In the genomic region with DNA sequence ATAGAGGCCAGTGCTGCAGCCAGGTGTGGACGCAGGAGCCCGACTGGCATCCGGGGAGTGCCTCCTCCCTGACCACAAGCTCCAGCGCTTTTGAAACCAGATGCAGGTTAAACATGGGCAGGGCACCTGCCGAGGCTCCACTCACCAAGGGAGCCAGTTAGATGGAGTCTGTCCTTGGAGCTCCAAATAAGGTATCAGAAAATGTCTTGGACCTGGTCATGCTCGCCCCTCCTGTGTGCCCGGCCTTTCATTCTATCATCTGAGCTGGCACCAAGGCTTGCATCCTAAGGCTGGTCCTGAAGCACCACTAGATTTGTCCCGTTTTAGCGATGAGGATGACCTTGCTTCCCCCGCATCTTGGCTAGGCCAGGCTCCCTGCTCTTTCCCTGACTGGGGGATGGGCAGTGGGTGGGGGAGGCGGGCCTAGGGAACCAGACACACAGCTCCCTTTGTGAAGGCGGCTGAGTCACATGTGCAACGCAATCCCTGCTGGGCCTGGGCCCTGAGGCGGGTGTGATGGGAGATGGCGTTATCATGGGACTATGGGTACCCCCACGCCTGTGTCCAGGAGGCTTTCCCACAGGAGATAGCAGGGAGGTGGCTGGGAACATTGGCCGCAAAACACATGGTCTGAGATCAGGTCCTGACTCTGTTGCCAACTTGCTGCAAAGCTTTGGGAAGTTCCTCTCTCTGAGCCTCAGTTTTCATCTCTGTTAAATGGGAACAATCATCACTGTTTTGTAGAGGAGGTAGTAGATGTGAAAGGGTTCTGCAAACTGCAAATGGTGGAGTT, we compare ENCODE assay signal across 12 cellular contexts. TPM values are rescaled to one million over a fixed set of nuclear protein-coding genes. Genes with fewer than 3 reads are reported as not detected.
DNase-seq lines count a peak whose midpoint lies in the region; ATAC-seq, FAIRE-seq and TF ChIP-seq lines count a peak whose summit lies in the region.
"Had no signal": no experiment of that assay in that cellular context is flagged by ENCODE, and none has a peak within 500 bp of the region (broad histone marks: within the 10 kb centered on the region; RNA-seq: fewer than 3 reads in every experiment).

No MANE protein-coding gene starts in this region.

- H3K4me1 ChIP-seq in HepG2 (ENCODE audit: insufficient read depth, low read length) (peaks cover 72% of the 10 kb centered on the region), right lobe of liver (no peaks in the 10 kb centered on the region), mammary epithelial cell (ENCODE audit: insufficient read depth, low read length) (peaks cover 88% of the 10 kb centered on the region), lower lobe of right lung (peaks cover 42% of the 10 kb centered on the region)

- H3K27me3 ChIP-seq in HepG2 (ENCODE audit: control insufficient read depth in 1 of 2, insufficient read depth in 2 of 2, low read length in 2 of 2) = no peaks in the 10 kb centered on the region
- no peaks in the 10 kb centered on the region for H3K27me3 ChIP-seq in right lobe of liver
- no peaks in the 10 kb centered on the region for H3K27me3 ChIP-seq in mammary epithelial cell (ENCODE audit: insufficient read depth, low read length)
- no peaks in the 10 kb centered on the region for H3K27me3 ChIP-seq in lower lobe of right lung (ENCODE audit: low read depth)

- no peaks in the 10 kb centered on the region for H3K9me3 ChIP-seq in HepG2 (ENCODE audit: low read length)
- no peaks in the 10 kb centered on the region for H3K9me3 ChIP-seq in right lobe of liver
- H3K9me3 ChIP-seq in mammary epithelial cell (replicated peaks; ENCODE audit: insufficient read depth, low read length) = no peaks in the 10 kb centered on the region
- H3K9me3 ChIP-seq in lower lobe of right lung = no peaks in the 10 kb centered on the region

- H3K4me2 ChIP-seq in HepG2 (ENCODE audit: low read depth, low read length) = peak overlapping the region; percentile 65
- peak overlapping the region; percentile 97 for H3K4me2 ChIP-seq in mammary epithelial cell (ENCODE audit: insufficient read depth, low read depth, low read length)

- H3K4me3 Mint-ChIP-seq in activated CD8-positive, alpha-beta T cell treated with anti-CD3 and anti-CD28 coated beads for 36 hours = no peak overlapping the region
- H3K4me3 Mint-ChIP-seq: central memory CD8-positive, alpha-beta T cell had no signal

- TF ChIP-seq EP300 in HepG2 (IDR thresholded peaks at IDR 0.05; ENCODE audit: low read depth in 2 of 2, low read length in 2 of 2) = peak; percentile 49 to 88; a peak in 2 of 4 replicates
- TF ChIP-seq EP300 in HepG2 (CRISPR knock-in tag; IDR thresholded peaks at IDR 0.05; ENCODE audit: borderline replicate concordance) = no peak

- intact Hi-C loops in HepG2 (cut with micrococcal nuclease; ENCODE audit: unreplicated experiment) (loop anchor here (1.0 kb wide), 2 partner anchors 16 to 32 kb away; no protein-coding TSS in a partner anchor), right lobe of liver (cut with DNase I) (no loop called here), mammary epithelial cell (cut with micrococcal nuclease) (loop anchor here (1.0 kb wide), 1 partner anchor 32 kb away; no protein-coding TSS in a partner anchor), lower lobe of right lung (cut with DNase I) (no loop called here)
- intact Hi-C loops in activated CD8-positive, alpha-beta T cell treated with anti-CD3 and anti-CD28 coated beads for 36 hours (cut with micrococcal nuclease) = no loop called here

- CTCF ChIA-PET in HepG2 (lab: Yijun Ruan, JAX; ENCODE audit: low intra/inter-chr PET ratio, low total read pairs) = interaction anchor here (2.8 kb wide), 1 partner anchor 26 kb away, joined by 15 read pairs; no protein-coding TSS in a partner anchor
- CTCF ChIA-PET in mammary epithelial cell (lab: Charles Lee; ENCODE audit: low non-redundant PET) = interaction anchor here (0.9 kb wide), 2 partner anchors 22 to 32 kb away, joined by 5 read pairs; no protein-coding TSS in a partner anchor
- CTCF ChIA-PET in activated CD8-positive, alpha-beta T cell treated with anti-CD3 and anti-CD28 coated beads for 36 hours (lab: Charles Lee) = interaction anchor here (1.0 to 2.4 kb wide), 4 partner anchors 12 to 47 kb away, joined by 3 to 8 read pairs (median 6); no protein-coding TSS in a partner anchor

- H3K4me3 ChIP-seq in HepG2 (replicated peaks in 1 of 3; ENCODE audit: insufficient read depth in 1 of 3, low read depth in 2 of 3, low read length in 3 of 3) = peak overlapping the region in 1 of 3 experiments; percentile 37; a peak in 2 of 6 replicates
- no peak overlapping the region for H3K4me3 ChIP-seq in right lobe of liver
- peak overlapping the region in 1 of 3 experiments; percentile 16 for H3K4me3 ChIP-seq in mammary epithelial cell (replicated peaks in 1 of 3; ENCODE audit: insufficient read depth in 1 of 3, low read depth in 2 of 3, low read length in 3 of 3)
- H3K4me3 ChIP-seq in lower lobe of right lung = no peak overlapping the region

- H3K27me3 Mint-ChIP-seq in activated CD8-positive, alpha-beta T cell treated with anti-CD3 and anti-CD28 coated beads for 36 hours = peaks cover 1% of the 10 kb centered on the region
- H3K27me3 Mint-ChIP-seq: central memory CD8-positive, alpha-beta T cell had no signal

- no peaks in the 10 kb centered on the region for H3K36me3 ChIP-seq in HepG2 (replicated peaks in 1 of 2; ENCODE audit: control insufficient read depth in 1 of 2, insufficient read depth in 2 of 2, low read length in 2 of 2)
- no peaks in the 10 kb centered on the region for H3K36me3 ChIP-seq in right lobe of liver
- H3K36me3 ChIP-seq in mammary epithelial cell (ENCODE audit: insufficient read depth, low read length) = no peaks in the 10 kb centered on the region
- no peaks in the 10 kb centered on the region for H3K36me3 ChIP-seq in lower lobe of right lung

- TF ChIP-seq RAD21 in HepG2 (CRISPR knock-in tag; IDR thresholded peaks at IDR 0.05) = no peak

- dilution Hi-C loops in mammary epithelial cell (cut with HindIII; ENCODE audit: low sequenced_read_pairs) = no loop called here

- H2AFZ ChIP-seq in HepG2 (ENCODE audit: low read length) = no peak overlapping the region
- no peak overlapping the region for H2AFZ ChIP-seq in mammary epithelial cell (ENCODE audit: low read depth, low read length)

- FAIRE-seq in HepG2 (lab: Jason Lieb, UNC) = peak; percentile 74
- FAIRE-seq: TTC549 had no signal

- H3K9ac ChIP-seq in HepG2 (ENCODE audit: insufficient read depth, low read depth, low read length) (no peak overlapping the region; the same call in 1 of the 2 replicates), mammary epithelial cell (ENCODE audit: insufficient read depth, low read length) (peak overlapping the region; percentile 32)

- peak; percentile 21 for ATAC-seq in HepG2
- no peak for ATAC-seq in right lobe of liver
- ATAC-seq in lower lobe of right lung = peak in 1 of 2 donors; percentile 39
- ATAC-seq in GM18517 (IDR thresholded peaks at IDR 0.05; ENCODE audit: unreplicated experiment) = no peak
- ATAC-seq in activated CD8-positive, alpha-beta T cell treated with anti-CD3 and anti-CD28 coated beads for 36 hours = no peak

- no peaks in the 10 kb centered on the region for H3K36me3 Mint-ChIP-seq in activated CD8-positive, alpha-beta T cell treated with anti-CD3 and anti-CD28 coated beads for 36 hours (ENCODE audit: low read depth)

- TF ChIP-seq POLR2A in HepG2 (IDR thresholded peaks at IDR 0.05; ENCODE audit: insufficient read depth in 1 of 2, low read depth in 2 of 2, low read length in 2 of 2) (no peak; a peak in 1 of 4 replicates), right lobe of liver (IDR thresholded peaks at IDR 0.05) (no peak)

- TF ChIP-seq CTCF in HepG2 (CRISPR knock-in tag; IDR thresholded peaks at IDR 0.05) (no peak), right lobe of liver (IDR thresholded peaks at IDR 0.05) (no peak), mammary epithelial cell (conservative IDR thresholded peaks at IDR 0.05 in 1 of 2, IDR thresholded peaks at IDR 0.05 in 1 of 2; ENCODE audit: extremely low read depth in 1 of 2, insufficient read depth in 1 of 2, low read depth in 1 of 2, low read length in 2 of 2) (no peak), lower lobe of right lung (IDR thresholded peaks at IDR 0.05) (no peak)
- TF ChIP-seq CTCF in activated CD8-positive, alpha-beta T cell treated with anti-CD3 and anti-CD28 coated beads for 36 hours (IDR thresholded peaks at IDR 0.05) = no peak

- H3K4me1 Mint-ChIP-seq in activated CD8-positive, alpha-beta T cell treated with anti-CD3 and anti-CD28 coated beads for 36 hours (ENCODE audit: low read depth) = peaks cover 8% of the 10 kb centered on the region

- no peaks in the 10 kb centered on the region for H4K20me1 ChIP-seq in HepG2 (ENCODE audit: insufficient read depth, low read length)
- no peaks in the 10 kb centered on the region for H4K20me1 ChIP-seq in mammary epithelial cell (ENCODE audit: insufficient read depth, low read length)

- BruUV-seq in HepG2 (replicated peaks; lab: Mats Ljungman, UMichigan) (no TSS peak), mammary epithelial cell (replicated peaks; lab: Mats Ljungman, UMichigan) (no TSS peak)

- H3K79me2 ChIP-seq in HepG2 (ENCODE audit: insufficient read depth, low read length) (no peaks in the 10 kb centered on the region), mammary epithelial cell (ENCODE audit: insufficient read depth, low read length) (peaks cover 67% of the 10 kb centered on the region)

- DNase-seq in HepG2 (ENCODE audit: low spot score) = peak; percentile 91
- DNase-seq in right lobe of liver = no peak
- DNase-seq in mammary epithelial cell = peak; percentile 95
- peak; percentile 65 for DNase-seq in lower lobe of right lung
- no peak for DNase-seq in activated effector memory CD4-positive, alpha-beta T cell treated with Interleukin-2 at 50 U/mL for 16 hours
- DNase-seq in NCI-H1694 treated with DMSO at 0.1 percent for 48 hours (lab: John Stamatoyannopoulos, UW) = no peak
- DNase-seq in activated CD8-positive, alpha-beta T cell treated with anti-CD3 and anti-CD28 coated beads for 36 hours = no peak
- DNase-seq: stimulated activated naive CD4-positive, alpha-beta T cell had no signal

- in situ Hi-C loops in HepG2 (cut with HindIII; ENCODE audit: extremely low pct_ligation_motif_present, low pct_unique_long_range_greater_than_20kb) (no loop called here), mammary epithelial cell (cut with MboI; ENCODE audit: low sequenced_read_pairs in 2 of 2) (no loop called here)

- no peak overlapping the region for H3K27ac ChIP-seq in HepG2 (ENCODE audit: extremely low read length, insufficient read depth, low read length)
- no peak overlapping the region for H3K27ac ChIP-seq in right lobe of liver
- peak overlapping the region; percentile 73 for H3K27ac ChIP-seq in mammary epithelial cell (ENCODE audit: insufficient read depth, low read depth, low read length)
- H3K27ac ChIP-seq in lower lobe of right lung = no peak overlapping the region

- no peaks in the 10 kb centered on the region for H3K9me3 Mint-ChIP-seq in activated CD8-positive, alpha-beta T cell treated with anti-CD3 and anti-CD28 coated beads for 36 hours
- H3K9me3 Mint-ChIP-seq: central memory CD8-positive, alpha-beta T cell had no signal

- H3K27ac Mint-ChIP-seq in activated CD8-positive, alpha-beta T cell treated with anti-CD3 and anti-CD28 coated beads for 36 hours = no peak overlapping the region

- 2% methylated on average over 17 of the region's 17 CpGs for WGBS in HepG2 (ENCODE audit: low lambda C conversion rate)
- WGBS in right lobe of liver (ENCODE audit: insufficient coverage, low coverage, low lambda C conversion rate, missing lambda C conversion rate) = 50% methylated on average over 2 of the region's 17 CpGs
- WGBS in mammary epithelial cell (ENCODE audit: low coverage, missing lambda C conversion rate) = 1% methylated on average over 11 of the region's 17 CpGs

- POLR2A ChIA-PET in HepG2 (lab: Yijun Ruan, JAX) = interaction anchor here (0.5 to 8.7 kb wide), 13 partner anchors 12 to 603 kb away, joined by 3 to 127 read pairs (median 5); a partner anchor contains a TSS
- POLR2A ChIA-PET in activated CD8-positive, alpha-beta T cell treated with anti-CD3 and anti-CD28 coated beads for 36 hours (lab: Charles Lee) = no interaction called here

RNA-seq across cellular contexts. Expression of a gene that starts 5.0 kb away (rescaled TPM):
- total RNA-seq in HepG2 (2016; rRNA removed; fragmentation: Illumina TruSeq; extraction: Trizol) (2.8 and 5.9 TPM in 2 replicates), right lobe of liver (1 to 10 TPM; 1.8 to 4.2 (median 3.4) TPM), mammary epithelial cell (100 to 1,000 TPM; 195 to 196 TPM), lower lobe of right lung (37.9 TPM)
- 1.1 and 2.0 TPM in 2 replicates for total RNA-seq in HepG2 (2016; cell fraction: cytosol; rRNA removed; fragmentation: Illumina TruSeq; extraction: Trizol; ENCODE audit: low read depth)
- total RNA-seq in HepG2 (2016; cell fraction: insoluble cytoplasmic fraction; rRNA removed; fragmentation: Illumina TruSeq; extraction: Trizol) = 2.8 and 5.0 TPM in 2 replicates
- 3.1 and 3.2 TPM in 2 replicates for total RNA-seq in HepG2 (2016; cell fraction: membrane; rRNA removed; fragmentation: Illumina TruSeq; extraction: Trizol)
- 7.2 and 8.0 TPM in 2 replicates for total RNA-seq in HepG2 (2016; cell fraction: nucleus; rRNA removed; fragmentation: Illumina TruSeq; extraction: Trizol)
- polyA plus RNA-seq in HepG2 (2011; rRNA removed) (2.7 and 3.3 TPM in 2 replicates), mammary epithelial cell (125 TPM)
- 1.8 and 2.1 TPM in 2 replicates for polyA plus RNA-seq in HepG2 (2011; cell fraction: cytosol; rRNA removed)
- 5.0 and 7.4 TPM in 2 replicates for polyA plus RNA-seq in HepG2 (2011; cell fraction: nucleus; rRNA removed)
- polyA plus RNA-seq in HepG2 (2012) = 2.3 and 3.3 TPM in 2 replicates
- 0.83 and 1.3 TPM in 2 replicates for polyA plus RNA-seq in HepG2 (2016; cell fraction: cytosol; fragmentation: Illumina TruSeq; extraction: Trizol; ENCODE audit: low read depth)
- polyA plus RNA-seq in HepG2 (2016; cell fraction: insoluble cytoplasmic fraction; fragmentation: Illumina TruSeq; extraction: Trizol; ENCODE audit: low read depth) = 2.4 and 5.1 TPM in 2 replicates
- polyA plus RNA-seq in HepG2 (2016; cell fraction: membrane; fragmentation: Illumina TruSeq; extraction: Trizol; ENCODE audit: low read depth) = 2.8 and 3.2 TPM in 2 replicates
- polyA plus RNA-seq in HepG2 (2016; cell fraction: nucleus; fragmentation: Illumina TruSeq; extraction: Trizol; ENCODE audit: insufficient read depth, low read depth) = 14.1 and 15.0 TPM in 2 replicates
- polyA minus RNA-seq in HepG2 (2011; rRNA and poly(A)+ RNA removed; ENCODE audit: low replicate concordance) = 4.0 and 29.5 TPM in 2 replicates
- polyA minus RNA-seq in HepG2 (2011; cell fraction: cytosol; rRNA and poly(A)+ RNA removed) = 1.8 and 1.9 TPM in 2 replicates
- polyA minus RNA-seq in HepG2 (2011; cell fraction: nucleus; rRNA and poly(A)+ RNA removed) = 2.4 and 2.8 TPM in 2 replicates
- 186 TPM for polyA minus RNA-seq in mammary epithelial cell
- 1 to 10 TPM; 4.9 to 8.5 TPM for total RNA-seq in activated CD8-positive, alpha-beta T cell treated with anti-CD3 and anti-CD28 coated beads for 36 hours

RNA-seq across cellular contexts. Expression of a gene that starts 44.7 kb away (rescaled TPM):
- total RNA-seq in HepG2 (2016; rRNA removed; fragmentation: Illumina TruSeq; extraction: Trizol) (1.0 and 2.7 TPM in 2 replicates), right lobe of liver (1 to 10 TPM in 1 of 6 experiments, under 1 TPM in 5; 0.37 to 1.6 (median 0.83) TPM), mammary epithelial cell (not detected), lower lobe of right lung (7.7 TPM)
- total RNA-seq in HepG2 (2016; cell fraction: cytosol; rRNA removed; fragmentation: Illumina TruSeq; extraction: Trizol; ENCODE audit: low read depth) = 0.79 and 1.1 TPM in 2 replicates
- total RNA-seq in HepG2 (2016; cell fraction: insoluble cytoplasmic fraction; rRNA removed; fragmentation: Illumina TruSeq; extraction: Trizol) = 1.1 and 2.2 TPM in 2 replicates
- total RNA-seq in HepG2 (2016; cell fraction: membrane; rRNA removed; fragmentation: Illumina TruSeq; extraction: Trizol) = 1.0 and 1.5 TPM in 2 replicates
- total RNA-seq in HepG2 (2016; cell fraction: nucleus; rRNA removed; fragmentation: Illumina TruSeq; extraction: Trizol) = 2.3 and 2.7 TPM in 2 replicates
- polyA plus RNA-seq in HepG2 (2011; rRNA removed) (11.8 and 13.6 TPM in 2 replicates), mammary epithelial cell (not detected)
- 10.8 and 11.2 TPM in 2 replicates for polyA plus RNA-seq in HepG2 (2011; cell fraction: cytosol; rRNA removed)
- polyA plus RNA-seq in HepG2 (2011; cell fraction: nucleus; rRNA removed) = 21.1 and 23.7 TPM in 2 replicates
- 5.8 and 8.1 TPM in 2 replicates for polyA plus RNA-seq in HepG2 (2012)
- 0.49 and 0.54 TPM in 2 replicates for polyA plus RNA-seq in HepG2 (2016; cell fraction: cytosol; fragmentation: Illumina TruSeq; extraction: Trizol; ENCODE audit: low read depth)
- polyA plus RNA-seq in HepG2 (2016; cell fraction: insoluble cytoplasmic fraction; fragmentation: Illumina TruSeq; extraction: Trizol; ENCODE audit: low read depth) = 1.3 TPM in 2 replicates
- 0.65 and 1.0 TPM in 2 replicates for polyA plus RNA-seq in HepG2 (2016; cell fraction: membrane; fragmentation: Illumina TruSeq; extraction: Trizol; ENCODE audit: low read depth)
- 5.4 and 6.5 TPM in 2 replicates for polyA plus RNA-seq in HepG2 (2016; cell fraction: nucleus; fragmentation: Illumina TruSeq; extraction: Trizol; ENCODE audit: insufficient read depth, low read depth)
- polyA minus RNA-seq in HepG2 (2011; rRNA and poly(A)+ RNA removed; ENCODE audit: low replicate concordance) = 0.91 and 31.9 TPM in 2 replicates
- 4.7 and 5.3 TPM in 2 replicates for polyA minus RNA-seq in HepG2 (2011; cell fraction: cytosol; rRNA and poly(A)+ RNA removed)
- polyA minus RNA-seq in HepG2 (2011; cell fraction: nucleus; rRNA and poly(A)+ RNA removed) = 8.9 and 10.4 TPM in 2 replicates
- polyA minus RNA-seq in mammary epithelial cell = not detected
- total RNA-seq in activated CD8-positive, alpha-beta T cell treated with anti-CD3 and anti-CD28 coated beads for 36 hours = not detected
- polyA plus RNA-seq: BJ had no signal

Comparison
In these comparisons a context has a peak if more than half of its experiments do, and no peak if none do; other contexts are left out.
1. DNase-seq: peak in HepG2 (single experiment), mammary epithelial cell (single experiment) and lower lobe of right lung (single experiment); none in right lobe of liver (0 of 3), activated effector memory CD4-positive, alpha-beta T cell treated with Interleukin-2 at 50 U/mL for 16 hours (single experiment), NCI-H1694 treated with DMSO at 0.1 percent for 48 hours (single experiment) and activated CD8-positive, alpha-beta T cell treated with anti-CD3 and anti-CD28 coated beads for 36 hours (single experiment).
2. intact Hi-C loops: an anchor here in HepG2 (1.0 kb wide) and mammary epithelial cell (1.0 kb wide); none called in right lobe of liver, lower lobe of right lung and activated CD8-positive, alpha-beta T cell treated with anti-CD3 and anti-CD28 coated beads for 36 hours.